ENCODE assay signal across 8 cellular contexts in the genomic region with DNA sequence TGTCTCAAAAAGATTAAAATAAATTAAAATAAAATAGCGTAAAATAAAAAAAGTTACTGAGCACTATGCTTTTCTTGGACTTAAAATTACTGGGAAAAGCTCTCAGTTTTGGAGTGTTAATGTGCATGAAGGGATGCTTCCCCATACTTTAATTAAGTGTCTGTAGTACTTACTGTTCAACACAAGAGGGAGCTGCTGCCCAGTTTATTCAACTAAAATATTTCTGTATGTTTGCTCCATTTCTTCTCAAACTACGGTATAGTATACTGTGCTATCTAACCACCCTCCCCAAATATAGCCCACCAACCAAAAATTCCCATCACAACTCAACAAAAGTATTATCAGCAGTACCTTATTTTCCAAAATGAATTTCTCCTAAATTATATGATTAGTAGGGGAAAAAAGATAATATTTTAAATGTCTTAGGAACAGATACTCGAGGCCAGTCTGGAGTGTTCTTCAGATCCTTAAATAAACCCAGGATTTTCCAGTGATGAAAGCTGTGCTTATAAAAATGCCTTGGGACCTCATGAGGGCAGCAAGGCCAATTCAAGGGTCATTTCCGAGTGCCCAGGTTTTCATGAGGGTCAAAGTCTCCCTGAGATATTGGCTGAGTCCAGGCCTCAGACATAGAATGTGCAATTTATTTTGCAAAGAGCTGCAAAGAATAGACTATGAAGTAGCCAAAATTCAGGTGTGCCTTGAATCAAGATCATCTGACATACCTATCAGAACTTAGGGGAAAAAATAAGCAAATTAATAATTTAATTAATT.
DNase-seq lines count a peak whose midpoint lies in the region; ATAC-seq and TF ChIP-seq lines count a peak whose summit lies in the region.

No MANE protein-coding gene starts in this region.

- H3K36me3 ChIP-seq in right atrium auricular region, result no peaks in the 10 kb centered on the region

- H3K4me1 ChIP-seq in right atrium auricular region, result no peaks in the 10 kb centered on the region

- H3K27ac ChIP-seq in right atrium auricular region, result no peak overlapping the region

- no peaks in the 10 kb centered on the region for H3K27me3 ChIP-seq in right atrium auricular region

- no peak for ATAC-seq in HG03139 (IDR thresholded peaks at IDR 0.05; ENCODE audit: unreplicated experiment)

- TF ChIP-seq CTCF in right atrium auricular region (IDR thresholded peaks at IDR 0.05), result peak; percentile 38 to 82

- H3K9me3 ChIP-seq in right atrium auricular region, result no peaks in the 10 kb centered on the region

- DNase-seq in activated CD4-positive, alpha-beta T cell treated with anti-CD3 and anti-CD28 coated beads for 4 hours, result peak; percentile 23 to 47
- no peak for DNase-seq in activated CD4-positive, alpha-beta T cell treated with anti-CD3 and anti-CD28 coated beads for 1 hour
- DNase-seq in HCEC 1CT (peak; percentile 59), NCI-H446 treated with DMSO at 0.1 percent for 48 hours (lab: John Stamatoyannopoulos, UW) (peak; percentile 29), amniotic epithelial cell (ENCODE audit: low read depth) (peak; percentile 42), right atrium auricular region (ENCODE audit: low spot score) (no peak), smooth muscle cell of the brain vasculature (ENCODE audit: low read depth, low spot score) (peak; percentile 41)

- no peak overlapping the region for H3K4me3 ChIP-seq in right atrium auricular region

Comparison
In these comparisons a context has a peak if more than half of its experiments do, and no peak if none do; other contexts are left out.
1. DNase-seq: peak in activated CD4-positive, alpha-beta T cell treated with anti-CD3 and anti-CD28 coated beads for 4 hours (2 of 2), HCEC 1CT (single experiment), NCI-H446 treated with DMSO at 0.1 percent for 48 hours (single experiment), amniotic epithelial cell (single experiment) and smooth muscle cell of the brain vasculature (single experiment); none in activated CD4-positive, alpha-beta T cell treated with anti-CD3 and anti-CD28 coated beads for 1 hour (single experiment) and right atrium auricular region (single experiment).